Comparison of ENCODE assay signal across 9 cellular contexts in genomic region chr2:230660294-230661060, GRCh38. TPM values are rescaled to one million over a fixed set of nuclear protein-coding genes. Genes with fewer than 3 reads are reported as not detected.
A peak's percentile ranks its signal among the peaks of the same experiment; 100 is the strongest.
DNase-seq lines count a peak whose midpoint lies in the region; ATAC-seq, FAIRE-seq and TF ChIP-seq lines count a peak whose summit lies in the region.
"Had no signal": no experiment of that assay in that cellular context is flagged by ENCODE, and none has a peak within 500 bp of the region (broad histone marks: within the 10 kb centered on the region; RNA-seq: fewer than 3 reads in every experiment).

No MANE protein-coding gene starts in this region.

- H3K9ac ChIP-seq in skeletal muscle tissue (ENCODE audit: low read depth in 1 of 3, low read length in 3 of 3) (peak overlapping the region in 1 of 3 donors; percentile 30), endodermal cell (ENCODE audit: extremely low read depth, low read length, poor library complexity, severe bottlenecking) (no peak overlapping the region)

- H3K4me1 ChIP-seq in skeletal muscle tissue (ENCODE audit: control insufficient read depth in 3 of 3, insufficient read depth in 3 of 3, low read length in 3 of 3): peaks cover 14 to 40% (median 30%) of the 10 kb centered on the region in 3 donors
- H3K4me1 ChIP-seq in endodermal cell (ENCODE audit: control insufficient read depth, insufficient read depth, low read length): peaks cover 7% of the 10 kb centered on the region

- H3K9me3 ChIP-seq in skeletal muscle tissue (ENCODE audit: control insufficient read depth in 3 of 3, low read length in 3 of 3) (no peaks in the 10 kb centered on the region), endodermal cell (ENCODE audit: control insufficient read depth, low read length) (no peaks in the 10 kb centered on the region)

- DNase-seq in GM12892 (ENCODE audit: insufficient read length) (no peak), T-helper 1 cell (peak in 3 of 5 donors; percentile 29 to 89 (median 30)), erythroblast (lab: John Stamatoyannopoulos, UW) (peak; percentile 37 to 43), endodermal cell (no peak), NCI-H226 (no peak), brain microvascular endothelial cell (no peak)

- no peaks in the 10 kb centered on the region for H3K9me3 Mint-ChIP-seq in endodermal cell

- peaks cover 17% of the 10 kb centered on the region for H3K4me1 Mint-ChIP-seq in endodermal cell

- no peak for ATAC-seq in HG03342 (IDR thresholded peaks at IDR 0.05; ENCODE audit: unreplicated experiment)

- peak; percentile 16 for TF ChIP-seq POLR2A in GM12892 (IDR thresholded peaks at IDR 0.05; ENCODE audit: low read depth, low read length)
- TF ChIP-seq POLR2A in erythroblast (IDR thresholded peaks at IDR 0.05; ENCODE audit: low read length): no peak

- WGBS in endodermal cell (ENCODE audit: insufficient coverage in 1 of 2, insufficient read length in 1 of 2), 2 experiments: 85 to 94% methylated on average over 11 to 15 of the region's 15 CpGs

- in situ Hi-C loops in brain microvascular endothelial cell (cut with HindIII; ENCODE audit: low pct_ligation_motif_present, low sequenced_read_pairs): no loop called here

- peak; percentile 97 for FAIRE-seq in GM12892 (lab: Jason Lieb, UNC)

- H3K4me3 Mint-ChIP-seq in endodermal cell: no peak overlapping the region

- H3K27ac ChIP-seq in skeletal muscle tissue (ENCODE audit: low read depth, low read length): peak overlapping the region; percentile 56
- no peak overlapping the region for H3K27ac ChIP-seq in endodermal cell (ENCODE audit: low read depth, low read length)
- H3K27ac ChIP-seq in brain microvascular endothelial cell: no peak overlapping the region

- TF ChIP-seq CTCF in endodermal cell (conservative IDR thresholded peaks at IDR 0.05) (no peak), brain microvascular endothelial cell (IDR thresholded peaks at IDR 0.05; ENCODE audit: low read depth, low read length, missing control alignments) (no peak)

- no peaks in the 10 kb centered on the region for H3K36me3 ChIP-seq in skeletal muscle tissue (ENCODE audit: control insufficient read depth in 3 of 3, insufficient read depth in 3 of 3, low read length in 3 of 3)
- H3K36me3 ChIP-seq in endodermal cell (ENCODE audit: control insufficient read depth, insufficient read depth, low read length): no peaks in the 10 kb centered on the region
- H3K36me3 ChIP-seq in brain microvascular endothelial cell (replicated peaks): no peaks in the 10 kb centered on the region

- H3K27me3 Mint-ChIP-seq in endodermal cell (ENCODE audit: insufficient read depth): peaks cover 6% of the 10 kb centered on the region

- H3K36me3 Mint-ChIP-seq in endodermal cell (ENCODE audit: low read depth): no peaks in the 10 kb centered on the region

- H3K27me3 ChIP-seq in skeletal muscle tissue (ENCODE audit: control insufficient read depth in 3 of 3, insufficient read depth in 3 of 3, low read length in 3 of 3) (no peaks in the 10 kb centered on the region), endodermal cell (ENCODE audit: control insufficient read depth, insufficient read depth, low read length, poor library complexity, severe bottlenecking) (peaks cover 4% of the 10 kb centered on the region), brain microvascular endothelial cell (replicated peaks) (no peaks in the 10 kb centered on the region)
- H3K27me3 ChIP-seq: dorsolateral prefrontal cortex had no signal

- H3K4me3 ChIP-seq in skeletal muscle tissue (ENCODE audit: low read length in 3 of 3) (no peak overlapping the region), endodermal cell (ENCODE audit: low read length) (no peak overlapping the region), brain microvascular endothelial cell (ENCODE audit: low read depth, low read length) (no peak overlapping the region)
- H3K4me3 ChIP-seq: dorsolateral prefrontal cortex had no signal

- H3K27ac Mint-ChIP-seq in endodermal cell: no peak overlapping the region

RNA-seq across cellular contexts. Expression of gene CAB39, which starts 52.2 kb away (rescaled TPM):
- 68.8 TPM for polyA plus RNA-seq in GM12892 (2012; ENCODE audit: missing spikeins)
- total RNA-seq in skeletal muscle tissue (60.5 TPM), endodermal cell (10 to 100 TPM; 41.4 to 48.4 TPM)
- polyA plus RNA-seq in endodermal cell (2013, experiment 1 of 2): 49.7 TPM
- polyA plus RNA-seq in endodermal cell (2013, experiment 2 of 2): 46.8 TPM

Comparison
In these comparisons a context has a peak if more than half of its experiments do, and no peak if none do; other contexts are left out.
1. DNase-seq: peak in T-helper 1 cell (3 of 5) and erythroblast (2 of 2); none in GM12892 (single experiment), endodermal cell (single experiment), NCI-H226 (single experiment) and brain microvascular endothelial cell (single experiment).